Comparison of ENCODE assay signal across 24 cellular contexts in genomic region chr7:25965405-25966123, GRCh38.
DNase-seq lines count a peak whose midpoint lies in the region; ATAC-seq and TF ChIP-seq lines count a peak whose summit lies in the region.
"Had no signal": no experiment of that assay in that cellular context is flagged by ENCODE, and none has a peak within 500 bp of the region (broad histone marks: within the 10 kb centered on the region; RNA-seq: fewer than 3 reads in every experiment).

No MANE protein-coding gene starts in this region.

- H3K36me3 Mint-ChIP-seq in stimulated activated effector memory CD8-positive, alpha-beta T cell treated with anti-CD3 and anti-CD28 coated beads, Interleukin-12 subunit alpha, Interleukin-12 subunit beta, amount 100 ng/mL, for 72 hours = peaks cover 15% of the 10 kb centered on the region
- H3K36me3 Mint-ChIP-seq: CD8-positive, alpha-beta memory T cell; IgD-negative memory B cell had no signal

- H4K20me1 ChIP-seq in Karpas-422 (ENCODE audit: insufficient read depth, low read depth, low read length) = no peaks in the 10 kb centered on the region

- H3K4me2 ChIP-seq in Karpas-422 (ENCODE audit: low read depth, low read length, poor library complexity, severe bottlenecking) = peak overlapping the region; percentile 62
- H3K4me2 ChIP-seq: SK-N-SH, smooth muscle cell had no signal

- TF ChIP-seq CTCF in C4-2B (conservative IDR thresholded peaks at IDR 0.05) (no peak), fibroblast of pulmonary artery (IDR thresholded peaks at IDR 0.05; ENCODE audit: low read length, missing control alignments) (no peak)

- H3K27ac ChIP-seq in C4-2B (peak overlapping the region; percentile 75; the same call in 1 of the 2 replicates), Karpas-422 (ENCODE audit: low read length) (no peak overlapping the region)
- H3K27ac ChIP-seq: HL-60, suprapubic skin, vagina had no signal

- H2AFZ ChIP-seq in Karpas-422 (ENCODE audit: low read length) = no peak overlapping the region

- H3K4me1 ChIP-seq in Karpas-422 (ENCODE audit: low read length) = peaks cover 49% of the 10 kb centered on the region
- H3K4me1 ChIP-seq: vagina had no signal

- H3K27ac Mint-ChIP-seq in stimulated activated effector memory CD8-positive, alpha-beta T cell treated with anti-CD3 and anti-CD28 coated beads, Interleukin-12 subunit alpha, Interleukin-12 subunit beta, amount 100 ng/mL, for 72 hours = no peak overlapping the region
- H3K27ac Mint-ChIP-seq: CD8-positive, alpha-beta memory T cell had no signal

- H3K4me1 Mint-ChIP-seq in stimulated activated effector memory CD8-positive, alpha-beta T cell treated with anti-CD3 and anti-CD28 coated beads, Interleukin-12 subunit alpha, Interleukin-12 subunit beta, amount 100 ng/mL, for 72 hours = peaks cover 30% of the 10 kb centered on the region

- H3K9me3 Mint-ChIP-seq in stimulated activated effector memory CD8-positive, alpha-beta T cell treated with anti-CD3 and anti-CD28 coated beads, Interleukin-12 subunit alpha, Interleukin-12 subunit beta, amount 100 ng/mL, for 72 hours = no peaks in the 10 kb centered on the region
- H3K9me3 Mint-ChIP-seq: neural crest cell had no signal

- no peaks in the 10 kb centered on the region for H3K79me2 ChIP-seq in Karpas-422 (ENCODE audit: low read length)

- H3K9ac ChIP-seq in Karpas-422 (ENCODE audit: low read length) = no peak overlapping the region
- H3K9ac ChIP-seq: SK-N-SH had no signal

- no peaks in the 10 kb centered on the region for H3K9me2 ChIP-seq in Karpas-422 (replicated peaks; ENCODE audit: insufficient read depth, low read length)

- no peaks in the 10 kb centered on the region for H3K36me3 ChIP-seq in Karpas-422 (ENCODE audit: insufficient read depth, low read length)
- H3K36me3 ChIP-seq: suprapubic skin, vagina had no signal

- H3K4me3 ChIP-seq in Karpas-422 (ENCODE audit: low read length) (no peak overlapping the region), fibroblast of pulmonary artery (replicated peaks; ENCODE audit: low read depth, low read length) (no peak overlapping the region)
- H3K4me3 ChIP-seq: smooth muscle cell, suprapubic skin, vagina had no signal

- H3K27me3 ChIP-seq in Karpas-422 (ENCODE audit: low read length) = no peaks in the 10 kb centered on the region
- H3K27me3 ChIP-seq: vagina had no signal

- DNase-seq in Karpas-422 (no peak), RKO (ENCODE audit: low spot score) (peak; percentile 22), fibroblast of pulmonary artery (ENCODE audit: low read depth) (peak; percentile 8), NOMO-1 (lab: John Stamatoyannopoulos, UW; ENCODE audit: unreplicated experiment in 2 of 2) (no peak), hippocampal formation (lab: John Stamatoyannopoulos, UW) (no peak)
- DNase-seq in stimulated activated effector memory CD8-positive, alpha-beta T cell treated with anti-CD3 and anti-CD28 coated beads, Interleukin-12 subunit alpha, Interleukin-12 subunit beta, amount 100 ng/mL, for 72 hours (ENCODE audit: low spot score in 2 of 2) = no peak
- no peak for DNase-seq in NK-92 treated with Interleukin-12 subunit alpha and Interleukin-12 subunit beta, amount 100 ng/mL, for 24 hours (lab: John Stamatoyannopoulos, UW)
- DNase-seq: activated CD4-positive, alpha-beta T cell treated with anti-CD3 and anti-CD28 coated beads for 4 hours; activated effector memory CD4-positive, alpha-beta T cell treated with Interleukin-2 at 50 U/mL for 16 hours; CD8-positive, alpha-beta memory T cell; DMS79; mesenchymal stem cell; NCI-H1417 treated with DMSO at 0.1 percent for 48 hours; NCI-H2227 treated with DMSO at 0.1 percent for 48 hours; SK-N-SH; stimulated activated CD4-positive, alpha-beta T cell treated with anti-CD3 and anti-CD28 coated beads, Interleukin-4, amount 100 ng/mL, for 4 hours; T1000 had no signal

- H3K9me3 ChIP-seq in Karpas-422 (ENCODE audit: low read length) = no peaks in the 10 kb centered on the region
- H3K9me3 ChIP-seq: SK-N-SH, suprapubic skin, vagina had no signal

- no peak for ATAC-seq in stimulated activated effector memory CD8-positive, alpha-beta T cell treated with anti-CD3 and anti-CD28 coated beads, Interleukin-12 subunit alpha, Interleukin-12 subunit beta, amount 100 ng/mL, for 72 hours

- H3K4me3 Mint-ChIP-seq in stimulated activated effector memory CD8-positive, alpha-beta T cell treated with anti-CD3 and anti-CD28 coated beads, Interleukin-12 subunit alpha, Interleukin-12 subunit beta, amount 100 ng/mL, for 72 hours = no peak overlapping the region
- H3K4me3 Mint-ChIP-seq: CD8-positive, alpha-beta memory T cell; neural crest cell had no signal

Comparison
In these comparisons a context has a peak if more than half of its experiments do, and no peak if none do; other contexts are left out.
1. DNase-seq: peak in RKO (single experiment) and fibroblast of pulmonary artery (single experiment); none in Karpas-422 (single experiment), NOMO-1 (0 of 2), stimulated activated effector memory CD8-positive, alpha-beta T cell treated with anti-CD3 and anti-CD28 coated beads, Interleukin-12 subunit alpha, Interleukin-12 subunit beta, amount 100 ng/mL, for 72 hours (0 of 2), hippocampal formation (0 of 2) and NK-92 treated with Interleukin-12 subunit alpha and Interleukin-12 subunit beta, amount 100 ng/mL, for 24 hours (single experiment).